Comparison of ENCODE assay signal across 10 cellular contexts in genomic region chr19:51903192-51903591, GRCh38. TPM values are rescaled to one million over a fixed set of nuclear protein-coding genes. Genes with fewer than 3 reads are reported as not detected.
DNase-seq lines count a peak whose midpoint lies in the region; ATAC-seq and TF ChIP-seq lines count a peak whose summit lies in the region.
"Had no signal": no experiment of that assay in that cellular context is flagged by ENCODE, and none has a peak within 500 bp of the region (broad histone marks: within the 10 kb centered on the region; RNA-seq: fewer than 3 reads in every experiment).

No MANE protein-coding gene starts in this region.

- peaks cover 72% of the 10 kb centered on the region for H3K9me3 Mint-ChIP-seq in T-helper 2 cell treated with Interferon-gamma antibody and Interleukin-4, amounts not matched to agents 5 μg/mL and 100 μg/mL, for 36 hours
- peaks cover 31% of the 10 kb centered on the region for H3K9me3 Mint-ChIP-seq in activated naive CD8-positive, alpha-beta T cell treated with anti-CD3 and anti-CD28 coated beads, Interleukin-2, amount 10 ng/mL, durations not matched to agents 7 days and 5 days
- H3K9me3 Mint-ChIP-seq in stimulated activated memory B cell treated with anti-CD40 and anti-IgM and Interleukin-4, amounts not matched to agents 10 μg/mL and 1 μg/mL and 100 μg/mL, for 72 hours: peaks cover 13% of the 10 kb centered on the region

- H3K4me3 Mint-ChIP-seq in T-helper 2 cell treated with Interferon-gamma antibody and Interleukin-4, amounts not matched to agents 5 μg/mL and 100 μg/mL, for 36 hours: peak overlapping the region; percentile 96
- H3K4me3 Mint-ChIP-seq in activated naive CD8-positive, alpha-beta T cell treated with anti-CD3 and anti-CD28 coated beads, Interleukin-2, amount 10 ng/mL, durations not matched to agents 7 days and 5 days: peak overlapping the region; percentile 96
- peak overlapping the region; percentile 98 for H3K4me3 Mint-ChIP-seq in stimulated activated memory B cell treated with anti-CD40 and anti-IgM and Interleukin-4, amounts not matched to agents 10 μg/mL and 1 μg/mL and 100 μg/mL, for 72 hours

- H3K4me1 Mint-ChIP-seq in T-helper 2 cell treated with Interferon-gamma antibody and Interleukin-4, amounts not matched to agents 5 μg/mL and 100 μg/mL, for 36 hours (ENCODE audit: low read depth): peaks cover 10% of the 10 kb centered on the region
- H3K4me1 Mint-ChIP-seq in activated naive CD8-positive, alpha-beta T cell treated with anti-CD3 and anti-CD28 coated beads, Interleukin-2, amount 10 ng/mL, durations not matched to agents 7 days and 5 days: peaks cover 14% of the 10 kb centered on the region
- H3K4me1 Mint-ChIP-seq in stimulated activated memory B cell treated with anti-CD40 and anti-IgM and Interleukin-4, amounts not matched to agents 10 μg/mL and 1 μg/mL and 100 μg/mL, for 72 hours: peaks cover 12% of the 10 kb centered on the region

- DNase-seq in T-helper 2 cell treated with Interferon-gamma antibody and Interleukin-4, amounts not matched to agents 5 μg/mL and 100 μg/mL, for 36 hours (ENCODE audit: low spot score): no peak
- DNase-seq in T-helper 2 cell (no peak), inferior parietal cortex (ENCODE audit: extremely low spot score) (peak; percentile 4), NCI-H345 treated with DMSO at 0.1 percent for 48 hours (lab: John Stamatoyannopoulos, UW; ENCODE audit: unreplicated experiment) (no peak), GM20000 (ENCODE audit: low spot score) (no peak)
- no peak for DNase-seq in activated naive CD8-positive, alpha-beta T cell treated with anti-CD3 and anti-CD28 coated beads, Interleukin-2, amount 10 ng/mL, durations not matched to agents 7 days and 5 days
- no peak for DNase-seq in stimulated activated naive CD4-positive, alpha-beta T cell (lab: John Stamatoyannopoulos, UW)
- DNase-seq: activated effector memory CD4-positive, alpha-beta T cell treated with anti-CD3 and anti-CD28 coated beads, Interleukin-2, amount 50 U/mL, for 16 hours; NCI-H1930 had no signal

- H3K27me3 Mint-ChIP-seq in T-helper 2 cell treated with Interferon-gamma antibody and Interleukin-4, amounts not matched to agents 5 μg/mL and 100 μg/mL, for 36 hours (ENCODE audit: low read depth): no peaks in the 10 kb centered on the region
- H3K27me3 Mint-ChIP-seq in activated naive CD8-positive, alpha-beta T cell treated with anti-CD3 and anti-CD28 coated beads, Interleukin-2, amount 10 ng/mL, durations not matched to agents 7 days and 5 days: peaks cover 8% of the 10 kb centered on the region
- peaks cover 12% of the 10 kb centered on the region for H3K27me3 Mint-ChIP-seq in stimulated activated memory B cell treated with anti-CD40 and anti-IgM and Interleukin-4, amounts not matched to agents 10 μg/mL and 1 μg/mL and 100 μg/mL, for 72 hours

- ATAC-seq in activated naive CD8-positive, alpha-beta T cell treated with anti-CD3 and anti-CD28 coated beads, Interleukin-2, amount 10 ng/mL, durations not matched to agents 7 days and 5 days (ENCODE audit: low read depth): no peak
- no peak for ATAC-seq in stimulated activated memory B cell treated with anti-CD40 and anti-IgM and Interleukin-4, amounts not matched to agents 10 μg/mL and 1 μg/mL and 100 μg/mL, for 72 hours

- peaks cover 63% of the 10 kb centered on the region for H3K36me3 Mint-ChIP-seq in T-helper 2 cell treated with Interferon-gamma antibody and Interleukin-4, amounts not matched to agents 5 μg/mL and 100 μg/mL, for 36 hours (ENCODE audit: low read depth)
- peaks cover 65% of the 10 kb centered on the region for H3K36me3 Mint-ChIP-seq in activated naive CD8-positive, alpha-beta T cell treated with anti-CD3 and anti-CD28 coated beads, Interleukin-2, amount 10 ng/mL, durations not matched to agents 7 days and 5 days
- peaks cover 76% of the 10 kb centered on the region for H3K36me3 Mint-ChIP-seq in stimulated activated memory B cell treated with anti-CD40 and anti-IgM and Interleukin-4, amounts not matched to agents 10 μg/mL and 1 μg/mL and 100 μg/mL, for 72 hours

- no peak for TF ChIP-seq CTCF in GM20000 (IDR thresholded peaks at IDR 0.05; ENCODE audit: extremely low read depth, missing control alignments)

- no peak overlapping the region for H3K27ac Mint-ChIP-seq in T-helper 2 cell treated with Interferon-gamma antibody and Interleukin-4, amounts not matched to agents 5 μg/mL and 100 μg/mL, for 36 hours
- H3K27ac Mint-ChIP-seq in activated naive CD8-positive, alpha-beta T cell treated with anti-CD3 and anti-CD28 coated beads, Interleukin-2, amount 10 ng/mL, durations not matched to agents 7 days and 5 days: no peak overlapping the region
- H3K27ac Mint-ChIP-seq in stimulated activated memory B cell treated with anti-CD40 and anti-IgM and Interleukin-4, amounts not matched to agents 10 μg/mL and 1 μg/mL and 100 μg/mL, for 72 hours: no peak overlapping the region

- POLR2A ChIA-PET in activated naive CD8-positive, alpha-beta T cell treated with anti-CD3 and anti-CD28 coated beads, Interleukin-2, amount 10 ng/mL, durations not matched to agents 7 days and 5 days (lab: Charles Lee): no interaction called here

RNA-seq across cellular contexts. Expression of gene ZNF649, which starts 1.6 kb away (rescaled TPM):
- total RNA-seq in activated naive CD8-positive, alpha-beta T cell treated with anti-CD3 and anti-CD28 coated beads, Interleukin-2, amount 10 ng/mL, durations not matched to agents 7 days and 5 days: 10 to 100 TPM; 19.7 to 21.1 TPM

RNA-seq across cellular contexts. Expression of gene ZNF577, which starts 15.4 kb away (rescaled TPM):
- 10 to 100 TPM; 13.6 to 14.0 TPM for total RNA-seq in activated naive CD8-positive, alpha-beta T cell treated with anti-CD3 and anti-CD28 coated beads, Interleukin-2, amount 10 ng/mL, durations not matched to agents 7 days and 5 days

RNA-seq across cellular contexts. Expression of gene ZNF613, which starts 24.1 kb away (rescaled TPM):
- 1 to 10 TPM; 6.5 to 8.4 TPM for total RNA-seq in activated naive CD8-positive, alpha-beta T cell treated with anti-CD3 and anti-CD28 coated beads, Interleukin-2, amount 10 ng/mL, durations not matched to agents 7 days and 5 days
